9 cellular contexts compared by ENCODE assay signal in genomic region chr2:100178085-100178788, GRCh38. TPM values are rescaled to one million over a fixed set of nuclear protein-coding genes. Genes with fewer than 3 reads are reported as not detected.
A peak's percentile ranks its signal among the peaks of the same experiment; 100 is the strongest.
DNase-seq lines count a peak whose midpoint lies in the region; ATAC-seq and TF ChIP-seq lines count a peak whose summit lies in the region.
"Had no signal": no experiment of that assay in that cellular context is flagged by ENCODE, and none has a peak within 500 bp of the region (broad histone marks: within the 10 kb centered on the region; RNA-seq: fewer than 3 reads in every experiment).

No MANE protein-coding gene starts in this region.

- TF ChIP-seq POLR2A in NB4 (IDR thresholded peaks at IDR 0.05; ENCODE audit: extremely low read depth, insufficient read length) (no peak), tibial nerve (IDR thresholded peaks at IDR 0.05) (no peak)

- intact Hi-C loops in left cardiac atrium (cut with DNase I): no loop called here
- intact Hi-C loops in cardiac septum (cut with DNase I): no loop called here

- WGBS in tibial nerve, 2 donors: 59 to 67% methylated on average over 8 of the region's 8 CpGs

- H3K27me3 ChIP-seq in kidney epithelial cell (ENCODE audit: control insufficient read depth, insufficient read depth, low read length): no peaks in the 10 kb centered on the region
- H3K27me3 ChIP-seq in tibial nerve: no peaks in the 10 kb centered on the region

- no peak overlapping the region for H3K4me3 ChIP-seq in NB4 (ENCODE audit: low read depth, low read length)
- H3K4me3 ChIP-seq in kidney epithelial cell (ENCODE audit: low read depth, low read length): no peak overlapping the region
- no peak overlapping the region for H3K4me3 ChIP-seq in tibial nerve
- H3K4me3 ChIP-seq: thoracic aorta had no signal

- H3K9me3 ChIP-seq in tibial nerve: no peaks in the 10 kb centered on the region
- H3K9me3 ChIP-seq: thoracic aorta had no signal

- TF ChIP-seq EP300 in tibial nerve (IDR thresholded peaks at IDR 0.05): no peak

- DNase-seq in left cardiac atrium (peak; percentile 36), cardiac septum (ENCODE audit: low spot score) (no peak), NB4 (ENCODE audit: low read depth) (peak; percentile 69), kidney epithelial cell (ENCODE audit: low read depth) (no peak), tibial nerve (ENCODE audit: low spot score in 2 of 2) (no peak), AG08396 (ENCODE audit: low spot score) (no peak)
- DNase-seq in activated naive CD4-positive, alpha-beta T cell treated with anti-CD3 and anti-CD28 coated beads, Interleukin-2, amount 10 ng/mL, durations not matched to agents 7 days and 5 days: peak; percentile 27

- peak in 1 of 2 donors; percentile 39 for ATAC-seq in left cardiac atrium
- ATAC-seq in GM18861 (IDR thresholded peaks at IDR 0.05; ENCODE audit: unreplicated experiment): no peak

- TF ChIP-seq CTCF in NB4 (IDR thresholded peaks at IDR 0.05; ENCODE audit: low read depth, low read length) (peak; percentile 58), kidney epithelial cell (IDR thresholded peaks at IDR 0.05; ENCODE audit: insufficient read depth, low read length, poor library complexity, severe bottlenecking) (peak; percentile 36), tibial nerve (IDR thresholded peaks at IDR 0.05) (no peak)

- no peaks in the 10 kb centered on the region for H3K36me3 Mint-ChIP-seq in activated naive CD4-positive, alpha-beta T cell treated with anti-CD3 and anti-CD28 coated beads, Interleukin-2, amount 10 ng/mL, durations not matched to agents 7 days and 5 days

- H3K9me3 Mint-ChIP-seq in activated naive CD4-positive, alpha-beta T cell treated with anti-CD3 and anti-CD28 coated beads, Interleukin-2, amount 10 ng/mL, durations not matched to agents 7 days and 5 days: no peaks in the 10 kb centered on the region

- H3K36me3 ChIP-seq in kidney epithelial cell (ENCODE audit: control insufficient read depth, insufficient read depth, low read length): no peaks in the 10 kb centered on the region
- H3K36me3 ChIP-seq in tibial nerve: no peaks in the 10 kb centered on the region
- H3K36me3 ChIP-seq: thoracic aorta had no signal

- H3K4me3 Mint-ChIP-seq in activated naive CD4-positive, alpha-beta T cell treated with anti-CD3 and anti-CD28 coated beads, Interleukin-2, amount 10 ng/mL, durations not matched to agents 7 days and 5 days: no peak overlapping the region

- no peak overlapping the region for H3K27ac ChIP-seq in tibial nerve
- H3K27ac ChIP-seq: thoracic aorta had no signal

- CTCF ChIA-PET in activated naive CD4-positive, alpha-beta T cell treated with anti-CD3 and anti-CD28 coated beads, Interleukin-2, amount 10 ng/mL, durations not matched to agents 7 days and 5 days (lab: Charles Lee): no interaction called here

- H3K4me1 ChIP-seq in tibial nerve: no peaks in the 10 kb centered on the region

- no peak overlapping the region for H3K27ac Mint-ChIP-seq in activated naive CD4-positive, alpha-beta T cell treated with anti-CD3 and anti-CD28 coated beads, Interleukin-2, amount 10 ng/mL, durations not matched to agents 7 days and 5 days

- no peaks in the 10 kb centered on the region for H3K4me1 Mint-ChIP-seq in activated naive CD4-positive, alpha-beta T cell treated with anti-CD3 and anti-CD28 coated beads, Interleukin-2, amount 10 ng/mL, durations not matched to agents 7 days and 5 days

- peaks cover 11% of the 10 kb centered on the region for H3K27me3 Mint-ChIP-seq in activated naive CD4-positive, alpha-beta T cell treated with anti-CD3 and anti-CD28 coated beads, Interleukin-2, amount 10 ng/mL, durations not matched to agents 7 days and 5 days

RNA-seq across cellular contexts. Expression of gene AFF3, which starts 35.8 kb away (rescaled TPM):
- total RNA-seq in left cardiac atrium (10 to 100 TPM; 20.8 to 22.8 TPM), cardiac septum (6.7 TPM), kidney epithelial cell (13.9 and 16.0 TPM in 2 replicates), tibial nerve (10 to 100 TPM in 3 of 4 donors, 1 to 10 TPM in 1; 7.2 to 36.0 (median 21.4) TPM)

Comparison
In these comparisons a context has a peak if more than half of its experiments do, and no peak if none do; other contexts are left out.
1. DNase-seq: peak in left cardiac atrium (single experiment), NB4 (single experiment) and activated naive CD4-positive, alpha-beta T cell treated with anti-CD3 and anti-CD28 coated beads, Interleukin-2, amount 10 ng/mL, durations not matched to agents 7 days and 5 days (single experiment); none in cardiac septum (single experiment), kidney epithelial cell (single experiment), tibial nerve (0 of 2) and AG08396 (single experiment).
2. CTCF ChIP-seq: peak in NB4 (single experiment) and kidney epithelial cell (single experiment); none in tibial nerve (0 of 5).